24 cellular contexts compared by ENCODE assay signal in the genomic region with DNA sequence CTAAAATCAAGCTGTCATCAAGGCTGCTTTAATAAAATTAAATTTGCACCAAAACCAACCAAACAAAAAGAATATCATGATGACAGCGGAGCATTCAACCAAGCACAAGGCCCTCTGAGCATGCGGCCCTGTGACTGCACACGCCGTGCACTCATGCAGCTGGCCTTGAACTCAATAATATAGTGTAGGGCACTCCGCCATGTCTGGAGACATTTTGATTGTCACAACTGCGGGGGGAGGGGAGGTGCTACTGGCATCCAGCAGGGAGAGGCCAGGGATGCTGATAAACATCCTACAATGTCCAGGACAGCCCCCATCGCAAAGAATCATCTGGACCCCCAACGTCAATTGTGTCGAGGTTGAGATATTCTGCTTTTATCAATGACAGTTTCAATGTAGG. TPM values are rescaled to one million over a fixed set of nuclear protein-coding genes. Genes with fewer than 3 reads are reported as not detected.
A peak's percentile ranks its signal among the peaks of the same experiment; 100 is the strongest.
DNase-seq lines count a peak whose midpoint lies in the region; TF ChIP-seq lines count a peak whose summit lies in the region.
"Had no signal": no experiment of that assay in that cellular context is flagged by ENCODE, and none has a peak within 500 bp of the region (broad histone marks: within the 10 kb centered on the region; RNA-seq: fewer than 3 reads in every experiment).

No MANE protein-coding gene starts in this region.

- H3K27me3 ChIP-seq in OCI-LY3 (ENCODE audit: low read depth, low read length) (peaks cover 13% of the 10 kb centered on the region), neural cell (ENCODE audit: insufficient read depth, low read depth, low read length) (no peaks in the 10 kb centered on the region), trophoblast cell (ENCODE audit: insufficient read depth, low read length) (no peaks in the 10 kb centered on the region), ovary (no peaks in the 10 kb centered on the region)

- no peak overlapping the region for H3K18ac ChIP-seq in trophoblast cell (ENCODE audit: low read length)

- H3K36me3 ChIP-seq in OCI-LY3 (replicated peaks; ENCODE audit: low read depth, low read length), result no peaks in the 10 kb centered on the region
- H3K36me3 ChIP-seq in neural cell (ENCODE audit: insufficient read depth, low read length), result no peaks in the 10 kb centered on the region
- no peaks in the 10 kb centered on the region for H3K36me3 ChIP-seq in trophoblast cell (ENCODE audit: control insufficient read depth in 1 of 2, insufficient read depth in 2 of 2, low read length in 2 of 2)
- H3K36me3 ChIP-seq in ovary, result no peaks in the 10 kb centered on the region
- H3K36me3 ChIP-seq: HAP-1 had no signal

- H3K4me3 ChIP-seq in OCI-LY3 (ENCODE audit: low read length), result no peak overlapping the region
- no peak overlapping the region for H3K4me3 ChIP-seq in neural cell (ENCODE audit: low read length)
- no peak overlapping the region for H3K4me3 ChIP-seq in trophoblast cell (ENCODE audit: low read depth, low read length)
- H3K4me3 ChIP-seq in ovary, result no peak overlapping the region
- H3K4me3 ChIP-seq: GM12878, HAP-1, SK-N-MC had no signal

- no peaks in the 10 kb centered on the region for H3K36me3 Mint-ChIP-seq in brain
- H3K36me3 Mint-ChIP-seq: CD4-positive, alpha-beta memory T cell had no signal

- H2BK120ac ChIP-seq in trophoblast cell (ENCODE audit: insufficient read depth, low read length, poor library complexity), result no peak overlapping the region

- H3K4me1 ChIP-seq in OCI-LY3 (ENCODE audit: low read length), result no peaks in the 10 kb centered on the region
- H3K4me1 ChIP-seq in trophoblast cell (ENCODE audit: control insufficient read depth in 1 of 2, insufficient read depth in 2 of 2, low read length in 2 of 2), result no peaks in the 10 kb centered on the region
- H3K4me1 ChIP-seq in ovary (ENCODE audit: insufficient read depth), result no peaks in the 10 kb centered on the region
- H3K4me1 ChIP-seq: HAP-1 had no signal

- peak overlapping the region in 2 of 5 experiments; percentile 13 to 69 for H3K4me3 Mint-ChIP-seq in brain
- H3K4me3 Mint-ChIP-seq: CD4-positive, alpha-beta memory T cell; HFFc6 had no signal

- no peak overlapping the region for H4K91ac ChIP-seq in trophoblast cell (ENCODE audit: low read depth, low read length)

- H3K4ac ChIP-seq in trophoblast cell (ENCODE audit: low read depth, low read length), result no peak overlapping the region

- WGBS in trophoblast cell (ENCODE audit: extremely low coverage, insufficient coverage, insufficient read length), result no CpG with 5 or more reads among the region's 9 CpGs
- WGBS in ovary, 3 donors, result 65 to 75% (median 70%) methylated on average over 9 of the region's 9 CpGs

- no peak for TF ChIP-seq RAD21 in neural cell (conservative IDR thresholded peaks at IDR 0.05)

- DNase-seq in trophoblast cell, result no peak
- DNase-seq in NCI-H1105 treated with DMSO at 0.1 percent for 48 hours (lab: John Stamatoyannopoulos, UW), result no peak
- DNase-seq in ovary, result no peak
- DNase-seq in OCI-M1 (lab: John Stamatoyannopoulos, UW), result no peak
- DNase-seq: C1 segment of cervical spinal cord; CD4-positive, alpha-beta memory T cell; COR-L47; DMS53; GOT3; HFFc6; NCI-H1048; NCI-H1436; NCI-H187 treated with DMSO at 0.1 percent for 48 hours; NCI-H2107; NCI-H748 treated with DMSO at 0.1 percent for 48 hours; NK-92 treated with Interleukin-12 subunit alpha and Interleukin-12 subunit beta, amount 100 ng/mL, for 24 hours; SHP77 had no signal

- peaks cover 8% of the 10 kb centered on the region for H3K27me3 Mint-ChIP-seq in brain

- no peaks in the 10 kb centered on the region for H3K79me1 ChIP-seq in trophoblast cell (ENCODE audit: low read length)

- H3K23ac ChIP-seq in trophoblast cell (ENCODE audit: low read length), result peak overlapping the region; percentile 3

- H3F3A ChIP-seq in neural cell (ENCODE audit: insufficient read depth, low read length, poor library complexity, severe bottlenecking), result no peaks in the 10 kb centered on the region

- no peaks in the 10 kb centered on the region for H3K9me3 Mint-ChIP-seq in brain
- H3K9me3 Mint-ChIP-seq: CD4-positive, alpha-beta memory T cell; HFFc6 had no signal

- no peaks in the 10 kb centered on the region for H3K9me2 ChIP-seq in neural cell (ENCODE audit: insufficient read depth, low read length)

- TF ChIP-seq EP300 in neural cell (conservative IDR thresholded peaks at IDR 0.05; ENCODE audit: poor library complexity, severe bottlenecking), result no peak
- no peak for TF ChIP-seq EP300 in ovary (IDR thresholded peaks at IDR 0.05)

- intact Hi-C loops in ovary (cut with DNase I), result no loop called here

- H4K20me1 ChIP-seq in OCI-LY3 (ENCODE audit: insufficient read depth, low read length) (no peaks in the 10 kb centered on the region), neural cell (ENCODE audit: insufficient read depth) (no peaks in the 10 kb centered on the region)

- no peak for TF ChIP-seq POLR2A in ovary (IDR thresholded peaks at IDR 0.05)

- peaks cover 18% of the 10 kb centered on the region for H3K4me1 Mint-ChIP-seq in brain
- H3K4me1 Mint-ChIP-seq: CD4-positive, alpha-beta memory T cell had no signal

- no peak overlapping the region for H3K4me2 ChIP-seq in OCI-LY3 (ENCODE audit: low read length)
- H3K4me2 ChIP-seq in neural cell (ENCODE audit: low read length), result no peak overlapping the region
- no peak overlapping the region for H3K4me2 ChIP-seq in trophoblast cell (ENCODE audit: low read length)

- H3K27ac ChIP-seq in OCI-LY3 (ENCODE audit: low read length) (no peak overlapping the region), neural cell (ENCODE audit: low read length) (peak overlapping the region; percentile 37), trophoblast cell (ENCODE audit: low read depth, low read length) (no peak overlapping the region), ovary (no peak overlapping the region)
- H3K27ac ChIP-seq: RWPE1, SK-N-MC had no signal

- H4K12ac ChIP-seq in trophoblast cell (ENCODE audit: low read depth, low read length), result no peak overlapping the region

- H2AFZ ChIP-seq in OCI-LY3 (ENCODE audit: low read depth, low read length), result 0 out of 2 replicates have a peak overlapping the region, but pooled peaks have one; percentile 16
- H2AFZ ChIP-seq in neural cell (ENCODE audit: low read depth, low read length), result no peak overlapping the region
- no peak overlapping the region for H2AFZ ChIP-seq in trophoblast cell (ENCODE audit: insufficient read depth, low read length, poor library complexity)

- no peak overlapping the region for H4K8ac ChIP-seq in trophoblast cell (ENCODE audit: low read depth, low read length)

- TF ChIP-seq CTCF in OCI-LY3 (IDR thresholded peaks at IDR 0.05; ENCODE audit: low read depth, low read length) (no peak), brain (conservative IDR thresholded peaks at IDR 0.05) (no peak), neural cell (IDR thresholded peaks at IDR 0.05; ENCODE audit: poor library complexity, severe bottlenecking) (no peak), ovary (IDR thresholded peaks at IDR 0.05) (no peak)

- H3K9ac ChIP-seq in OCI-LY3 (ENCODE audit: low read length) (no peak overlapping the region), neural cell (ENCODE audit: low read length) (no peak overlapping the region), trophoblast cell (ENCODE audit: low read length) (no peak overlapping the region)

- no peaks in the 10 kb centered on the region for H3K9me3 ChIP-seq in OCI-LY3 (ENCODE audit: insufficient read depth, low read length)
- H3K9me3 ChIP-seq in neural cell (ENCODE audit: low read length), result no peaks in the 10 kb centered on the region
- no peaks in the 10 kb centered on the region for H3K9me3 ChIP-seq in trophoblast cell (ENCODE audit: insufficient read depth, low read depth, low read length)
- no peaks in the 10 kb centered on the region for H3K9me3 ChIP-seq in ovary
- H3K9me3 ChIP-seq: HAP-1 had no signal

- no peak overlapping the region for H3K14ac ChIP-seq in trophoblast cell (ENCODE audit: low read length)

- H3K79me2 ChIP-seq in OCI-LY3 (ENCODE audit: low read length) (no peaks in the 10 kb centered on the region), neural cell (replicated peaks; ENCODE audit: insufficient read depth, low read length) (no peaks in the 10 kb centered on the region), trophoblast cell (ENCODE audit: control insufficient read depth, insufficient read depth, low read length, poor library complexity) (no peaks in the 10 kb centered on the region)

- H2AK5ac ChIP-seq in trophoblast cell (ENCODE audit: low read length), result no peak overlapping the region

- peak overlapping the region; percentile 64 to 95 (median 87) for H3K27ac Mint-ChIP-seq in brain
- H3K27ac Mint-ChIP-seq: CD4-positive, alpha-beta memory T cell; HFFc6 had no signal

- H2BK5ac ChIP-seq in trophoblast cell (ENCODE audit: low read depth, low read length, poor library complexity), result no peak overlapping the region

- H2BK12ac ChIP-seq in trophoblast cell (ENCODE audit: low read length), result no peak overlapping the region

TF ChIP-seq in neural cell, 6 proteins besides CTCF, POLR2A, EP300 and RAD21 (continues in another document):
- TF ChIP-seq SMC3 (conservative IDR thresholded peaks at IDR 0.05; ENCODE audit: poor library complexity), result no peak

RNA-seq across cellular contexts. Expression of a gene that starts 9.7 kb away (rescaled TPM):
- 3.1 TPM for polyA plus RNA-seq in brain (ENCODE audit: insufficient read depth, low read depth, low replicate concordance)
- 5.5 and 5.6 TPM in 2 replicates for polyA plus RNA-seq in neural cell
- 12.4 and 14.1 TPM in 2 replicates for polyA minus RNA-seq in neural cell
- 2.7 and 2.9 TPM in 2 replicates for polyA plus RNA-seq in trophoblast cell (2013)
- total RNA-seq in ovary, result 1 to 10 TPM; 3.0 to 5.6 (median 5.0) TPM
- 1 to 10 TPM; 3.3 to 3.8 TPM for polyA plus RNA-seq in ovary

RNA-seq across cellular contexts. Expression of a gene that starts 10.0 kb away (rescaled TPM):
- polyA plus RNA-seq in brain (ENCODE audit: insufficient read depth, low read depth, low replicate concordance) (29.4 TPM), neural cell (95.5 and 137 TPM in 2 replicates), ovary (10 to 100 TPM; 41.5 to 53.8 TPM)
- 52.6 and 57.3 TPM in 2 replicates for polyA minus RNA-seq in neural cell
- 79.3 and 82.1 TPM in 2 replicates for polyA plus RNA-seq in trophoblast cell (2013)
- 10 to 100 TPM; 31.1 to 47.2 (median 37.8) TPM for total RNA-seq in ovary

RNA-seq across cellular contexts. Expression of a gene that starts 37.1 kb away (rescaled TPM):
- polyA plus RNA-seq in brain (ENCODE audit: insufficient read depth, low read depth, low replicate concordance) (75.7 TPM), neural cell (78.5 and 81.4 TPM in 2 replicates), ovary (10 to 100 TPM; 30.8 to 80.5 TPM)
- polyA minus RNA-seq in neural cell, result 118 and 167 TPM in 2 replicates
- 89.6 and 91.5 TPM in 2 replicates for polyA plus RNA-seq in trophoblast cell (2013)
- 10 to 100 TPM; 41.1 to 94.7 (median 75.5) TPM for total RNA-seq in ovary

RNA-seq across cellular contexts. Expression of a gene that starts 54.6 kb away (rescaled TPM):
- 2.1 TPM for polyA plus RNA-seq in brain (ENCODE audit: insufficient read depth, low read depth, low replicate concordance)
- polyA plus RNA-seq in neural cell, result 1.7 and 2.1 TPM in 2 replicates
- 2.2 and 2.4 TPM in 2 replicates for polyA minus RNA-seq in neural cell
- 11.5 and 12.7 TPM in 2 replicates for polyA plus RNA-seq in trophoblast cell (2013)
- 1 to 10 TPM in 5 of 7 donors, under 1 TPM in 2; 0.15 to 4.9 (median 1.5) TPM for total RNA-seq in ovary
- under 1 TPM; 0.47 to 0.63 TPM for polyA plus RNA-seq in ovary
- total RNA-seq: CD4-positive, alpha-beta memory T cell; GM12878 had no signal
- polyA plus RNA-seq: CD4-positive, alpha-beta memory T cell; GM12878 had no signal
